ENCODE assay signal across 21 cellular contexts in the genomic region with DNA sequence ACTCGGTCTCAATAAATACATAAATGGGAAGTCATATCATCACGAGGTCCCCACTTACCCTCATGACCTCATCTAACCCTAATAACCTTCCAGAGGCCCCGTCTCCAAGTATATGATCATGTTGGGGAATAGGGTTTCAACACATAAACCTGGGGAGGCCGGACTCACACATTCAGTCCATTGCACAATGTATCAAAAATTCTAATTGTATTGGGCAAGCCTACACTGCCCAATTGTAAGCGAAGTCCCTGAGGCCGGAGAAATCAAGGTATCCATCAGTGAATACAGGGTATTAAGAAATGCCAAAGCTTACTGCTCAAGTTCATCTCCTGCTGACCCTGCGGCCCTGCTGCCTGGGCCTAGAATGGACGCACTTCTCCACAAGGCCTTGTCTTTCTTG.
"Had no signal": no experiment of that assay in that cellular context is flagged by ENCODE, and none has a peak within 500 bp of the region (broad histone marks: within the 10 kb centered on the region; RNA-seq: fewer than 3 reads in every experiment).

No MANE protein-coding gene starts in this region.

- FAIRE-seq: pancreas had no signal

- H3K36me3 ChIP-seq: esophagus muscularis mucosa, gastroesophageal sphincter, left ventricle myocardium inferior, lower lobe of right lung, pancreas, prostate gland, sigmoid colon had no signal

- H3K9me3 ChIP-seq: esophagus muscularis mucosa, gastroesophageal sphincter, left ventricle myocardium inferior, lower lobe of right lung, pancreas, prostate gland, sigmoid colon had no signal

- H3K4me3 ChIP-seq: esophagus muscularis mucosa, gastroesophageal sphincter, left ventricle myocardium inferior, lower lobe of right lung, pancreas, prostate gland, sigmoid colon, skin epidermis had no signal

- H3K4me1 ChIP-seq: pancreas, prostate gland, sigmoid colon had no signal

- ATAC-seq: effector memory CD8-positive, alpha-beta T cell; gastroesophageal sphincter; lower lobe of right lung; pancreas; stimulated activated naive B cell treated with anti-CD40 and anti-IgM and Interleukin-4, amounts not matched to agents 10 μg/mL and 1 μg/mL and 100 μg/mL, for 72 hours; stimulated activated naive CD8-positive, alpha-beta T cell treated with anti-CD3 and anti-CD28 coated beads, Interleukin-15, amount 100 ng/mL, for 72 hours had no signal

- H3K27me3 ChIP-seq: esophagus muscularis mucosa, gastroesophageal sphincter, pancreas, sigmoid colon had no signal

- DNase-seq: effector memory CD8-positive, alpha-beta T cell; foreskin fibroblast; glutamatergic neuron; islet precursor cell; left ventricle myocardium inferior; lower lobe of right lung; mesendoderm; naive B cell; occipital lobe; pancreas; sigmoid colon; stimulated activated CD4-positive, alpha-beta T cell treated with anti-CD3 and anti-CD28 coated beads, Interleukin-2, amount 100 ng/mL, for 24 hours; stimulated activated CD4-positive, alpha-beta T cell treated with anti-CD3 and anti-CD28 coated beads, Interleukin-4, amount 100 ng/mL, for 4 hours; stimulated activated naive B cell treated with anti-CD40 and anti-IgM and Interleukin-4, amounts not matched to agents 10 μg/mL and 1 μg/mL and 100 μg/mL, for 72 hours; stimulated activated naive CD8-positive, alpha-beta T cell treated with anti-CD3 and anti-CD28 coated beads, Interleukin-15, amount 100 ng/mL, for 72 hours; trophoblast cell had no signal

- H3K27ac ChIP-seq: epithelial cell of prostate, esophagus muscularis mucosa, gastroesophageal sphincter, left ventricle myocardium inferior, lower lobe of right lung, pancreas, prostate gland, sigmoid colon, skin epidermis had no signal
